In the genomic region with DNA sequence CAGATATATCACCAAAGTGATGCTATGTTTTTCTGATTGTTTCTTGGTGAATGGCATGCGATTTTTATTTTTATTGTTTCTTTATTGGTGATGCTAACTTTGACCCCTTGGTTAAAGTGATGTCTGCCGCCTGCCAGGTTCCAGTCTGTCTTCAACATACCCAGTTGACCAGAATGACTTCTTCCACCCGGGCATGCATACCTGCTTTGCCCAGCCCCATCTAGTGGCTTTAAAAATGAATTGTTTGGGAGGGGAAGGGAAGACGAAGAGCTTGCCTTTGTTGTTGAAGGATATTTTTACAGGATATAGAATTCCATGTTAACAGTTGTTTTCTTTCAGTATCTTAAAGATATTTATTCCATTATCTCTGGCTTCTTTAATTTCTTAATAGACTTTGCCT, we compare ENCODE assay signal across 17 cellular contexts.
DNase-seq lines count a peak whose midpoint lies in the region; ATAC-seq and TF ChIP-seq lines count a peak whose summit lies in the region.
"Had no signal": no experiment of that assay in that cellular context is flagged by ENCODE, and none has a peak within 500 bp of the region (broad histone marks: within the 10 kb centered on the region; RNA-seq: fewer than 3 reads in every experiment).

No MANE protein-coding gene starts in this region.

- no peaks in the 10 kb centered on the region for H3K79me2 ChIP-seq in smooth muscle cell (ENCODE audit: low read depth)
- H3K79me2 ChIP-seq: hepatocyte had no signal

- peak; percentile 7; the same call in 1 of the 2 replicates for TF ChIP-seq CTCF in GM12875 (IDR thresholded peaks at IDR 0.05; ENCODE audit: borderline replicate concordance, insufficient read depth, low read depth, low read length)
- no peak for TF ChIP-seq CTCF in smooth muscle cell (IDR thresholded peaks at IDR 0.05; ENCODE audit: borderline replicate concordance, insufficient read depth, poor library complexity, severe bottlenecking)
- no peak for TF ChIP-seq CTCF in omental fat pad (IDR thresholded peaks at IDR 0.05)

- DNase-seq in HuH-7 (ENCODE audit: low spot score) = peak; percentile 8
- DNase-seq in SK-MEL-5 (ENCODE audit: low read depth, low spot score) = peak; percentile 31
- peak; percentile 48 for DNase-seq in iPS-NIHi7 (ENCODE audit: extremely low spot score)
- no peak for DNase-seq in activated CD4-positive, alpha-beta T cell treated with anti-CD3 and anti-CD28 coated beads, Interleukin-2, amount 50 U/mL, for 1 hour
- DNase-seq in smooth muscle cell (lab: John Stamatoyannopoulos, UW; ENCODE audit: unreplicated experiment) = no peak
- no peak for DNase-seq in COR-L47 (lab: John Stamatoyannopoulos, UW)
- no peak for DNase-seq in omental fat pad (ENCODE audit: low spot score)
- DNase-seq: activated CD8-positive, alpha-beta memory T cell treated with anti-CD3 and anti-CD28 coated beads, Interleukin-2, amount 50 U/mL, for 4 hours; CD4-positive, CD25-positive, alpha-beta regulatory T cell; central memory CD4-positive, alpha-beta T cell; GDM1; HCEC 1CT; lower lobe of right lung; NCI-H1048; NCI-H510A had no signal

- no peaks in the 10 kb centered on the region for H3F3A ChIP-seq in smooth muscle cell (ENCODE audit: low read depth)

- H3K9ac ChIP-seq in smooth muscle cell (ENCODE audit: low read depth) = no peak overlapping the region

- H3K4me2 ChIP-seq in smooth muscle cell = no peak overlapping the region
- H3K4me2 ChIP-seq: hepatocyte had no signal

- H3K9me3 ChIP-seq in smooth muscle cell (replicated peaks; ENCODE audit: low read depth) = no peaks in the 10 kb centered on the region
- H3K9me3 ChIP-seq: lower lobe of right lung had no signal

- H3K36me3 ChIP-seq in smooth muscle cell (ENCODE audit: low read depth) = no peaks in the 10 kb centered on the region

- 79% methylated on average over 4 of the region's 4 CpGs for WGBS in smooth muscle cell (ENCODE audit: low lambda C conversion rate)

- no peak for ATAC-seq in omental fat pad (ENCODE audit: low FRiP score)
- ATAC-seq: lower lobe of right lung had no signal

- H3K4me1 ChIP-seq in smooth muscle cell (ENCODE audit: low read depth) = no peaks in the 10 kb centered on the region
- H3K4me1 ChIP-seq: lower lobe of right lung had no signal

- peaks cover 3% of the 10 kb centered on the region for H4K20me1 ChIP-seq in smooth muscle cell (ENCODE audit: low read depth)

- H3K27me3 ChIP-seq in smooth muscle cell (ENCODE audit: low read depth) = no peaks in the 10 kb centered on the region
- H3K27me3 ChIP-seq: hepatocyte had no signal

- no peak overlapping the region for H3K27ac ChIP-seq in smooth muscle cell (ENCODE audit: low read depth)
- H3K27ac ChIP-seq: hepatocyte, lower lobe of right lung had no signal

- H2AFZ ChIP-seq in smooth muscle cell (ENCODE audit: low read depth) = no peak overlapping the region
- H2AFZ ChIP-seq: hepatocyte had no signal

- in situ Hi-C loops in SK-MEL-5 (cut with HindIII; ENCODE audit: low pct_unique_long_range_greater_than_20kb, low sequenced_read_pairs) = no loop called here

- H3K4me3 ChIP-seq in GM12875 (ENCODE audit: low read depth, low read length) (no peak overlapping the region), smooth muscle cell (no peak overlapping the region)
- H3K4me3 ChIP-seq: hepatocyte, lower lobe of right lung had no signal

Comparison
In these comparisons a context has a peak if more than half of its experiments do, and no peak if none do; other contexts are left out.
1. DNase-seq: peak in HuH-7 (single experiment), SK-MEL-5 (single experiment) and iPS-NIHi7 (single experiment); none in activated CD4-positive, alpha-beta T cell treated with anti-CD3 and anti-CD28 coated beads, Interleukin-2, amount 50 U/mL, for 1 hour (single experiment), smooth muscle cell (single experiment), COR-L47 (single experiment) and omental fat pad (single experiment).